8 cellular contexts compared by ENCODE assay signal in the genomic region with DNA sequence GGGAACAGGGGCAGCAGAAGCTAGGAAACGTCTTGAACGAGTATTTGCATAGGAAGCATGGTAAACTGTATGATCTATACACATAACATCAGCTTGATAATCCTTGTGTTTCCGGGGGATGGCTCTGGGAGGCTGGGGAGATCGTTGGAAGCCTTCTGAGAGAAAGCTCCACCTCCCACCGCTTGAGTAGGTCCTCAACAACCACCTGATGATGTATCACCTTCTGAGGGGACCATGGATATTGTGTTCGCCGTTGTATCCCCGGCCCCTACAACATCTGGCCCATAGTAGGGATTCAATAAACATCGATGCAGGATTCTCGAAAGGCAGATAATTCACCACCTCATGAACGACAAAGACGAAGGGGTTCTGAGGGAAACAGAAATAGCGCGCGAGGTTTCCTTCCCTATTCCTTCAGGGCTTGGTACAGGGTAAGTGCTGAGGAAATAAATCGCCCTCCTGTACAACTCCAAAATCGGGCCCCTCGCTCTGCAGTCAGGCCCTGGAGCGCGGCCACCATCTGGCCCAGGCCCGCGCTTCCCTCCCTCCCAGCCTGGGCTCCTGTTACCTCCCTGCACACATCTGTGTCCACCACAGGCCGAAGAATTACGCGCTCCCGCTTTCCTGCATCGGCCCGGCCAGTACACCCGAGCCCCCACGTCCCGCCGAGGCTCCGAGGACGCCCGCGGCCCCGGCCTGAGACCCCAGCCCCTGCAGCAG.
DNase-seq lines count a peak whose midpoint lies in the region; ATAC-seq, FAIRE-seq and TF ChIP-seq lines count a peak whose summit lies in the region.
"Not testable (repeated sequence)": the region's sequence is repeated elsewhere in the genome, so short reads cannot be mapped to it uniquely, and the experiment has no call there.

No MANE protein-coding gene starts in this region.

- peaks cover 10 to 11% of the 10 kb centered on the region in 2 donors for H3K4me1 Mint-ChIP-seq in natural killer cell treated with Interleukin-12 subunit alpha and Interleukin-12 subunit beta and Interleukin-15 and Interleukin-18, amount 100 ng/mL, for 72 hours (ENCODE audit: low read depth in 2 of 2)

- not testable (repeated sequence) for H3K79me2 ChIP-seq in OCI-LY7 (ENCODE audit: insufficient read depth, low read depth, low read length)

- not testable (repeated sequence) for H3K27me3 Mint-ChIP-seq in natural killer cell treated with Interleukin-12 subunit alpha and Interleukin-12 subunit beta and Interleukin-15 and Interleukin-18, amount 100 ng/mL, for 72 hours

- FAIRE-seq in GM18507 (lab: Jason Lieb, UNC), result peak; percentile 59

- not testable (repeated sequence) for H3K4me3 Mint-ChIP-seq in natural killer cell treated with Interleukin-12 subunit alpha and Interleukin-12 subunit beta and Interleukin-15 and Interleukin-18, amount 100 ng/mL, for 72 hours

- not testable (repeated sequence) for H4K20me1 ChIP-seq in OCI-LY7 (ENCODE audit: insufficient read depth, low read length)

- not testable (repeated sequence) for H3K36me3 Mint-ChIP-seq in activated naive CD4-positive, alpha-beta T cell treated with anti-CD3 and anti-CD28 coated beads, Interleukin-2, amount 50 U/mL, for 72 hours; natural killer cell treated with Interleukin-12 subunit alpha and Interleukin-12 subunit beta and Interleukin-15 and Interleukin-18, amount 100 ng/mL, for 72 hours

- not testable (repeated sequence) for H3K9me3 Mint-ChIP-seq in activated naive CD4-positive, alpha-beta T cell treated with anti-CD3 and anti-CD28 coated beads, Interleukin-2, amount 50 U/mL, for 72 hours; natural killer cell treated with Interleukin-12 subunit alpha and Interleukin-12 subunit beta and Interleukin-15 and Interleukin-18, amount 100 ng/mL, for 72 hours

- DNase-seq in GM18507 (ENCODE audit: extremely low spot score, insufficient read length, low read depth); OCI-LY7 (ENCODE audit: low spot score); activated naive CD4-positive, alpha-beta T cell treated with anti-CD3 and anti-CD28 coated beads, Interleukin-2, amount 50 U/mL, for 72 hours (ENCODE audit: low spot score in 2 of 2); foreskin keratinocyte; natural killer cell treated with Interleukin-12 subunit alpha and Interleukin-12 subunit beta and Interleukin-15 and Interleukin-18, amount 100 ng/mL, for 72 hours (ENCODE audit: low spot score); vagina (ENCODE audit: extremely low spot score in 2 of 2): not testable (repeated sequence)

- H3K27ac ChIP-seq in OCI-LY7 (ENCODE audit: low read depth, low read length, poor library complexity, severe bottlenecking), result peak overlapping the region; percentile 37
- H3K27ac ChIP-seq in foreskin keratinocyte, vagina: not testable (repeated sequence)

- H3K4me3 ChIP-seq in OCI-LY7 (ENCODE audit: low read depth, low read length, poor library complexity, severe bottlenecking) (peak overlapping the region; percentile 67), vagina (peak overlapping the region; percentile 21 to 33)

- not testable (repeated sequence) for H3K9me3 ChIP-seq in OCI-LY7 (ENCODE audit: low read length); vagina

- not testable (repeated sequence) for H2AFZ ChIP-seq in OCI-LY7 (ENCODE audit: low read length)

- H3K9me2 ChIP-seq in OCI-LY7 (ENCODE audit: insufficient read depth, low read length), result not testable (repeated sequence)

- H3K27ac Mint-ChIP-seq in activated naive CD4-positive, alpha-beta T cell treated with anti-CD3 and anti-CD28 coated beads, Interleukin-2, amount 50 U/mL, for 72 hours; natural killer cell treated with Interleukin-12 subunit alpha and Interleukin-12 subunit beta and Interleukin-15 and Interleukin-18, amount 100 ng/mL, for 72 hours: not testable (repeated sequence)

- H3K27me3 ChIP-seq in foreskin keratinocyte, vagina: not testable (repeated sequence)

- intact Hi-C loops in OCI-LY7 (cut with micrococcal nuclease; ENCODE audit: unreplicated experiment); vagina (cut with DNase I): not testable (repeated sequence)

- peaks cover 10% of the 10 kb centered on the region for H3K4me1 ChIP-seq in OCI-LY7 (ENCODE audit: insufficient read depth, low read length, poor library complexity, severe bottlenecking)
- not testable (repeated sequence) for H3K4me1 ChIP-seq in foreskin keratinocyte, vagina

- TF ChIP-seq CTCF in OCI-LY7 (conservative IDR thresholded peaks at IDR 0.05; ENCODE audit: low read length); foreskin keratinocyte (conservative IDR thresholded peaks at IDR 0.05); vagina (IDR thresholded peaks at IDR 0.05): not testable (repeated sequence)

- CTCF ChIA-PET in OCI-LY7 (lab: Charles Lee; ENCODE audit: unreplicated experiment), result not testable (repeated sequence)

- peak overlapping the region; percentile 67 for H3K4me2 ChIP-seq in OCI-LY7 (ENCODE audit: low read length)

- TF ChIP-seq POLR2A in vagina (IDR thresholded peaks at IDR 0.05), result not testable (repeated sequence)

- not testable (repeated sequence) for BruUV-seq in OCI-LY7 (replicated peaks; lab: Mats Ljungman, UMichigan)

- peak; percentile 23 for ATAC-seq in GM21717 (IDR thresholded peaks at IDR 0.05; ENCODE audit: unreplicated experiment)
- ATAC-seq in HG03066 (IDR thresholded peaks at IDR 0.05; ENCODE audit: low read depth, unreplicated experiment), result peak; percentile 37
- ATAC-seq in activated naive CD4-positive, alpha-beta T cell treated with anti-CD3 and anti-CD28 coated beads, Interleukin-2, amount 50 U/mL, for 72 hours, result peak; percentile 51 to 54
- peak; percentile 55 for ATAC-seq in foreskin keratinocyte
- ATAC-seq in natural killer cell treated with Interleukin-12 subunit alpha and Interleukin-12 subunit beta and Interleukin-15 and Interleukin-18, amount 100 ng/mL, for 72 hours, result peak; percentile 1 to 58

- not testable (repeated sequence) for H3K36me3 ChIP-seq in OCI-LY7 (ENCODE audit: insufficient read depth, low read length); vagina

- POLR2A ChIA-PET in OCI-LY7 (lab: Charles Lee), result not testable (repeated sequence)
